ENCODE assay signal across 9 cellular contexts in genomic region chr6:142300758-142301251, GRCh38. TPM values are rescaled to one million over a fixed set of nuclear protein-coding genes. Genes with fewer than 3 reads are reported as not detected.
DNase-seq lines count a peak whose midpoint lies in the region; TF ChIP-seq lines count a peak whose summit lies in the region.
"Had no signal": no experiment of that assay in that cellular context is flagged by ENCODE, and none has a peak within 500 bp of the region (broad histone marks: within the 10 kb centered on the region; RNA-seq: fewer than 3 reads in every experiment).

No MANE protein-coding gene starts in this region.

- H3K27me3 Mint-ChIP-seq in activated CD4-positive, alpha-beta T cell treated with anti-CD3 and anti-CD28 coated beads, Interleukin-2, amount 10 ng/mL, durations not matched to agents 24 days and 14 days, result peaks cover 36% of the 10 kb centered on the region
- H3K27me3 Mint-ChIP-seq in activated naive CD8-positive, alpha-beta T cell treated with anti-CD3 and anti-CD28 coated beads for 36 hours, result peaks cover 18% of the 10 kb centered on the region

- DNase-seq in activated CD4-positive, alpha-beta T cell treated with anti-CD3 and anti-CD28 coated beads, Interleukin-2, amount 10 ng/mL, durations not matched to agents 24 days and 14 days, result no peak
- DNase-seq in activated CD4-positive, alpha-beta T cell treated with anti-CD3 and anti-CD28 coated beads, Interleukin-2, amount 50 U/mL, for 48 hours, result no peak
- no peak for DNase-seq in activated naive CD8-positive, alpha-beta T cell treated with anti-CD3 and anti-CD28 coated beads for 36 hours
- peak; percentile 69 for DNase-seq in islet precursor cell
- DNase-seq in OCI-LY7 (ENCODE audit: low spot score), result no peak
- no peak for DNase-seq in NCI-H2081 (lab: John Stamatoyannopoulos, UW)
- DNase-seq in stimulated activated CD4-positive, alpha-beta T cell treated with anti-CD3 and anti-CD28 coated beads, Interleukin-2, amount 100 ng/mL, for 24 hours, result no peak
- DNase-seq: DND-41 had no signal

- H4K20me1 ChIP-seq in OCI-LY7 (ENCODE audit: insufficient read depth, low read length), result no peaks in the 10 kb centered on the region

- POLR2A ChIA-PET in OCI-LY7 (lab: Charles Lee), result interaction anchor here (1.1 kb wide), 1 partner anchor 11 kb away, joined by 3 read pairs; no protein-coding TSS in a partner anchor

- H3K4me1 ChIP-seq in stomach smooth muscle (ENCODE audit: control insufficient read depth, insufficient read depth, low read length) (peaks cover 3% of the 10 kb centered on the region), OCI-LY7 (ENCODE audit: insufficient read depth, low read length, poor library complexity, severe bottlenecking) (no peaks in the 10 kb centered on the region)

- no peaks in the 10 kb centered on the region for H3K9me3 Mint-ChIP-seq in activated CD4-positive, alpha-beta T cell treated with anti-CD3 and anti-CD28 coated beads, Interleukin-2, amount 10 ng/mL, durations not matched to agents 24 days and 14 days
- no peaks in the 10 kb centered on the region for H3K9me3 Mint-ChIP-seq in activated naive CD8-positive, alpha-beta T cell treated with anti-CD3 and anti-CD28 coated beads for 36 hours

- no peaks in the 10 kb centered on the region for H3K79me2 ChIP-seq in OCI-LY7 (ENCODE audit: insufficient read depth, low read depth, low read length)

- peak overlapping the region; percentile 37 to 62 for H3K9ac ChIP-seq in stomach smooth muscle (ENCODE audit: low read length in 2 of 2)

- no peaks in the 10 kb centered on the region for H3K9me2 ChIP-seq in OCI-LY7 (ENCODE audit: insufficient read depth, low read length)

- BruUV-seq in OCI-LY7 (replicated peaks; lab: Mats Ljungman, UMichigan), result no TSS peak

- TF ChIP-seq CTCF in OCI-LY7 (conservative IDR thresholded peaks at IDR 0.05; ENCODE audit: low read length), result no peak

- H3K4me1 Mint-ChIP-seq in activated CD4-positive, alpha-beta T cell treated with anti-CD3 and anti-CD28 coated beads, Interleukin-2, amount 10 ng/mL, durations not matched to agents 24 days and 14 days, result peaks cover 6% of the 10 kb centered on the region
- H3K4me1 Mint-ChIP-seq in activated naive CD8-positive, alpha-beta T cell treated with anti-CD3 and anti-CD28 coated beads for 36 hours, result peaks cover 8% of the 10 kb centered on the region

- peaks cover 0 to 2% of the 10 kb centered on the region in 2 donors for H3K9me3 ChIP-seq in stomach smooth muscle (ENCODE audit: control insufficient read depth in 2 of 2, low read length in 2 of 2)
- no peaks in the 10 kb centered on the region for H3K9me3 ChIP-seq in OCI-LY7 (ENCODE audit: low read length)

- H3K27me3 ChIP-seq in stomach smooth muscle (ENCODE audit: control insufficient read depth in 1 of 2, insufficient read depth in 2 of 2, low read length in 2 of 2), result peaks cover 0 to 2% of the 10 kb centered on the region in 2 donors

- intact Hi-C loops in activated CD4-positive, alpha-beta T cell treated with anti-CD3 and anti-CD28 coated beads, Interleukin-2, amount 10 ng/mL, durations not matched to agents 24 days and 14 days (cut with micrococcal nuclease), result no loop called here
- intact Hi-C loops in OCI-LY7 (cut with micrococcal nuclease; ENCODE audit: unreplicated experiment), result no loop called here

- H3K4me3 Mint-ChIP-seq in activated CD4-positive, alpha-beta T cell treated with anti-CD3 and anti-CD28 coated beads, Interleukin-2, amount 10 ng/mL, durations not matched to agents 24 days and 14 days, result peak overlapping the region; percentile 21
- H3K4me3 Mint-ChIP-seq in activated naive CD8-positive, alpha-beta T cell treated with anti-CD3 and anti-CD28 coated beads for 36 hours, result peak overlapping the region; percentile 86

- CTCF ChIA-PET in OCI-LY7 (lab: Charles Lee; ENCODE audit: unreplicated experiment), result interaction anchor here (0.6 kb wide), 1 partner anchor 38 kb away, joined by 5 read pairs; no protein-coding TSS in a partner anchor

- H3K27ac ChIP-seq in stomach smooth muscle (ENCODE audit: low read length) (peak overlapping the region; percentile 19), OCI-LY7 (ENCODE audit: low read depth, low read length, poor library complexity, severe bottlenecking) (no peak overlapping the region)

- H3K36me3 Mint-ChIP-seq in activated CD4-positive, alpha-beta T cell treated with anti-CD3 and anti-CD28 coated beads, Interleukin-2, amount 10 ng/mL, durations not matched to agents 24 days and 14 days (ENCODE audit: low read depth), result no peaks in the 10 kb centered on the region
- H3K36me3 Mint-ChIP-seq in activated naive CD8-positive, alpha-beta T cell treated with anti-CD3 and anti-CD28 coated beads for 36 hours, result no peaks in the 10 kb centered on the region

- peak overlapping the region; percentile 73 to 76 for H3K4me3 ChIP-seq in stomach smooth muscle (ENCODE audit: low read length in 2 of 2)
- no peak overlapping the region for H3K4me3 ChIP-seq in OCI-LY7 (ENCODE audit: low read depth, low read length, poor library complexity, severe bottlenecking)

- H3K36me3 ChIP-seq in stomach smooth muscle (ENCODE audit: control insufficient read depth in 2 of 2, insufficient read depth in 2 of 2, low read length in 2 of 2) (no peaks in the 10 kb centered on the region), OCI-LY7 (ENCODE audit: insufficient read depth, low read length) (no peaks in the 10 kb centered on the region)

- H3K27ac Mint-ChIP-seq in activated CD4-positive, alpha-beta T cell treated with anti-CD3 and anti-CD28 coated beads, Interleukin-2, amount 10 ng/mL, durations not matched to agents 24 days and 14 days, result no peak overlapping the region
- H3K27ac Mint-ChIP-seq in activated naive CD8-positive, alpha-beta T cell treated with anti-CD3 and anti-CD28 coated beads for 36 hours, result no peak overlapping the region

- no peak overlapping the region for H3K4me2 ChIP-seq in OCI-LY7 (ENCODE audit: low read length)

- H2AFZ ChIP-seq in OCI-LY7 (ENCODE audit: low read length), result no peak overlapping the region

RNA-seq across cellular contexts. Expression of gene ADGRG6, which starts 1.0 kb away (rescaled TPM):
- not detected in 2 replicates for total RNA-seq in activated CD4-positive, alpha-beta T cell treated with anti-CD3 and anti-CD28 coated beads, Interleukin-2, amount 10 ng/mL, durations not matched to agents 24 days and 14 days
- total RNA-seq in activated naive CD8-positive, alpha-beta T cell treated with anti-CD3 and anti-CD28 coated beads for 36 hours, result 1 to 10 TPM; 1.5 to 2.4 TPM
- not detected in 2 replicates for total RNA-seq in OCI-LY7 (2014; rRNA removed; shearing (Covaris generic))
- not detected in 2 replicates for total RNA-seq in OCI-LY7 (2022)
